In the genomic region with DNA sequence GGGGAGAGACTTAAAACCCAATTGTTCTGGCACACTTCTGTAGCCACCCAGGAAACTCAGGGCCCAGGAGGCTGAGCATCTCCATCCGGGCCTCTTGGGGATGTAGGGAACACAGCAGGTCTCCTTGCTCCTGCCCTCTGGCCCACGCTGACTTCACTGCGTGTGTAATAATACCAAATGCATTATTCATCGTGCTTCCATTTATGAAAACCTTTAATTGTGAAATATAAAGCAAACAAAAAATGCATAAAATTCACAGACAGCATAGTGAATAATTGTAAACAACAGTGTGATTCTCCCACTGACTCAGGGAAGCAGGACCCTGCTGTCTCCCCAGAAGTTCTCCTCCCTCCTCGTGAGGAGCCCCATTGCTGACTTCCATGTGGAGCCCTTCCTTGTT, we compare ENCODE assay signal across 14 cellular contexts.
"Had no signal": no experiment of that assay in that cellular context is flagged by ENCODE, and none has a peak within 500 bp of the region (broad histone marks: within the 10 kb centered on the region; RNA-seq: fewer than 3 reads in every experiment).

No MANE protein-coding gene starts in this region.

- H3K27ac Mint-ChIP-seq: activated T-helper 17 cell treated with anti-CD3 and anti-CD28 coated beads, Interleukin-2, amount 50 U/mL, for 72 hours; stimulated activated naive B cell treated with anti-CD40 and anti-IgM and Interleukin-4, amounts not matched to agents 10 μg/mL and 1 μg/mL and 100 μg/mL, for 72 hours had no signal

- H3K4me3 ChIP-seq: adrenal gland, body of pancreas, dorsolateral prefrontal cortex, esophagus muscularis mucosa, gastrocnemius medialis, right atrium auricular region, transverse colon had no signal

- H3K27me3 ChIP-seq: adrenal gland, body of pancreas, esophagus muscularis mucosa, gastrocnemius medialis, right atrium auricular region, transverse colon had no signal

- H3K4me3 Mint-ChIP-seq: activated T-helper 17 cell treated with anti-CD3 and anti-CD28 coated beads, Interleukin-2, amount 50 U/mL, for 72 hours; stimulated activated naive B cell treated with anti-CD40 and anti-IgM and Interleukin-4, amounts not matched to agents 10 μg/mL and 1 μg/mL and 100 μg/mL, for 72 hours had no signal

- H3K36me3 Mint-ChIP-seq: stimulated activated naive B cell treated with anti-CD40 and anti-IgM and Interleukin-4, amounts not matched to agents 10 μg/mL and 1 μg/mL and 100 μg/mL, for 72 hours had no signal

- ATAC-seq: activated T-helper 17 cell treated with anti-CD3 and anti-CD28 coated beads, Interleukin-2, amount 50 U/mL, for 72 hours; body of pancreas; gastrocnemius medialis; stimulated activated naive B cell treated with anti-CD40 and anti-IgM and Interleukin-4, amounts not matched to agents 10 μg/mL and 1 μg/mL and 100 μg/mL, for 72 hours had no signal

- H3K4me1 ChIP-seq: body of pancreas, gastrocnemius medialis, right atrium auricular region, transverse colon had no signal

- H3K36me3 ChIP-seq: adrenal gland, esophagus muscularis mucosa, gastrocnemius medialis, right atrium auricular region, transverse colon had no signal

- DNase-seq: activated CD4-positive, alpha-beta T cell treated with anti-CD3 and anti-CD28 coated beads, Interleukin-2, amount 50 U/mL, for 1 hour; activated naive CD4-positive, alpha-beta T cell treated with anti-CD3 and anti-CD28 coated beads, Interleukin-2, amount 50 U/mL, for 16 hours; activated T-cell treated with anti-CD3 and anti-CD28 coated beads for 4 hours; body of pancreas; gastrocnemius medialis; midbrain; stimulated activated CD4-positive, alpha-beta T cell treated with anti-CD3 and anti-CD28 coated beads, Interleukin-2, amount 100 ng/mL, for 24 hours; stimulated activated naive B cell treated with anti-CD40 and anti-IgM and Interleukin-4, amounts not matched to agents 10 μg/mL and 1 μg/mL and 100 μg/mL, for 72 hours; transverse colon had no signal

- H3K27ac ChIP-seq: adrenal gland, body of pancreas, dorsolateral prefrontal cortex, esophagus muscularis mucosa, gastrocnemius medialis, right atrium auricular region, transverse colon had no signal

- H3K9me3 Mint-ChIP-seq: activated T-helper 17 cell treated with anti-CD3 and anti-CD28 coated beads, Interleukin-2, amount 50 U/mL, for 72 hours; stimulated activated naive B cell treated with anti-CD40 and anti-IgM and Interleukin-4, amounts not matched to agents 10 μg/mL and 1 μg/mL and 100 μg/mL, for 72 hours had no signal

- H3K9me3 ChIP-seq: adrenal gland, body of pancreas, esophagus muscularis mucosa, gastrocnemius medialis, right atrium auricular region, transverse colon had no signal

- H3K4me1 Mint-ChIP-seq: activated T-helper 17 cell treated with anti-CD3 and anti-CD28 coated beads, Interleukin-2, amount 50 U/mL, for 72 hours; stimulated activated naive B cell treated with anti-CD40 and anti-IgM and Interleukin-4, amounts not matched to agents 10 μg/mL and 1 μg/mL and 100 μg/mL, for 72 hours had no signal
